18 cellular contexts compared by ENCODE assay signal in the genomic region with DNA sequence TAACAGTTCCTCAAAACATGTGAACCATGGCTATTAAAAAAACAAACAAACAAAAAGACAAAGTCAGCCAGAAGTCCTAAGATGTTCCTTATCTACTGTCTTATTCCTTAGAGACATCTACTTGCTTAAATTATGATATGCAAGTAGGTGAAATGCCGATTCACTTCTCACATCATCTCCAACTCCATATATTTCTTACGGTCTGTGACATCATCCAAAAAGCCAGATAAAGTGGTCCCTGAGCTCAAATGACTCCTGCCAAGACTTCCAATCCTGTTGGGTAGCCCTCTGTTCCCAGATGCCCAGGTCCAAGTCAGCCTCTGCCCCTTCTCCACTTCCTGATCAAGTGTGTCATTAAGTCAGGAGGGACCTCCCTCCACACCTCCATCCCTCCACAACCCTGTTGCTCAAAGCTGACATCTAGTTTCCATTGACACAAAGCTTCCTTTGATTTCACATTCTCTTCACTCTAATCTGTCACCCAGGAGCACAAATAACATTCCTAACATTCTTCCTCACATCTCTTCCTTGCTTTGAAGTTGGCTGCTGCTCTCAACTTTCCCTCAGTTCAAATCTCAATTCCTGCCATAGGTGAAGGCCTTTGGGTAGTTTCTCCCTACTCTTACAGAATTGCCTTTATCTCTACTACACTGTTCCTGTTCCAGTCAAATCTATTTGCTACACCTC. TPM values are rescaled to one million over a fixed set of nuclear protein-coding genes. Genes with fewer than 3 reads are reported as not detected.
DNase-seq lines count a peak whose midpoint lies in the region; ATAC-seq and TF ChIP-seq lines count a peak whose summit lies in the region.
"Had no signal": no experiment of that assay in that cellular context is flagged by ENCODE, and none has a peak within 500 bp of the region (broad histone marks: within the 10 kb centered on the region; RNA-seq: fewer than 3 reads in every experiment).

No MANE protein-coding gene starts in this region.

- peaks cover 44% of the 10 kb centered on the region for H3K36me3 Mint-ChIP-seq in endothelial cell (ENCODE audit: low read depth, unreplicated experiment)

- peaks cover 17% of the 10 kb centered on the region for H3K4me1 ChIP-seq in mesodermal cell (ENCODE audit: control insufficient read depth, insufficient read depth, low read length, poor library complexity, severe bottlenecking)
- H3K4me1 ChIP-seq: parathyroid adenoma had no signal

- ATAC-seq in GM18502 (IDR thresholded peaks at IDR 0.05; ENCODE audit: poor library complexity, unreplicated experiment) (no peak), HG03460 (IDR thresholded peaks at IDR 0.05; ENCODE audit: unreplicated experiment) (no peak)
- ATAC-seq: activated naive CD8-positive, alpha-beta T cell treated with anti-CD3 and anti-CD28 coated beads, Interleukin-2, amount 50 U/mL, for 24 hours; mucosa of descending colon; Right ventricle myocardium inferior had no signal

- no peaks in the 10 kb centered on the region for H3K9me3 Mint-ChIP-seq in endothelial cell (ENCODE audit: unreplicated experiment)
- H3K9me3 Mint-ChIP-seq: activated naive CD8-positive, alpha-beta T cell treated with anti-CD3 and anti-CD28 coated beads, Interleukin-2, amount 50 U/mL, for 24 hours; T-helper 2 cell treated with Interferon-gamma antibody and Interleukin-4, amounts not matched to agents 5 μg/mL and 100 μg/mL, for 36 hours had no signal

- peaks cover 2% of the 10 kb centered on the region for H3K4me1 Mint-ChIP-seq in endothelial cell (ENCODE audit: unreplicated experiment)
- H3K4me1 Mint-ChIP-seq: activated naive CD8-positive, alpha-beta T cell treated with anti-CD3 and anti-CD28 coated beads, Interleukin-2, amount 50 U/mL, for 24 hours had no signal

- TF ChIP-seq CTCF in endothelial cell (IDR thresholded peaks at IDR 0.05; ENCODE audit: unreplicated experiment) = no peak

- no peak overlapping the region for H3K4me3 Mint-ChIP-seq in endothelial cell (ENCODE audit: unreplicated experiment)
- H3K4me3 Mint-ChIP-seq: activated naive CD8-positive, alpha-beta T cell treated with anti-CD3 and anti-CD28 coated beads, Interleukin-2, amount 50 U/mL, for 24 hours; T-helper 2 cell treated with Interferon-gamma antibody and Interleukin-4, amounts not matched to agents 5 μg/mL and 100 μg/mL, for 36 hours had no signal

- no peak overlapping the region for H3K4me3 ChIP-seq in mesodermal cell (ENCODE audit: extremely low read depth, insufficient read depth, low read length, poor library complexity, severe bottlenecking)
- H3K4me3 ChIP-seq: mucosa of descending colon had no signal

- H3K27me3 Mint-ChIP-seq in endothelial cell (ENCODE audit: unreplicated experiment) = no peaks in the 10 kb centered on the region
- H3K27me3 Mint-ChIP-seq: activated naive CD8-positive, alpha-beta T cell treated with anti-CD3 and anti-CD28 coated beads, Interleukin-2, amount 50 U/mL, for 24 hours had no signal

- DNase-seq in Caki2 (ENCODE audit: low read depth) (peak; percentile 52), NCI-H226 (peak; percentile 61), endothelial cell (ENCODE audit: low spot score) (no peak), C1 segment of cervical spinal cord (lab: John Stamatoyannopoulos, UW) (no peak)
- DNase-seq in stimulated activated CD4-positive, alpha-beta T cell treated with anti-CD3 and anti-CD28 coated beads, Interleukin-15, amount 100 ng/mL, for 24 hours = no peak
- DNase-seq: activated CD4-positive, alpha-beta T cell treated with anti-CD3 and anti-CD28 coated beads for 48 hours; activated naive CD8-positive, alpha-beta T cell treated with anti-CD3 and anti-CD28 coated beads, Interleukin-2, amount 50 U/mL, for 24 hours; activated T-cell treated with anti-CD3 and anti-CD28 coated beads, Interleukin-2, amount 50 U/mL, for 1 hour; DMS53; KBM-7; mucosa of descending colon; NCI-H526 had no signal

- H3K36me3 ChIP-seq in mesodermal cell (ENCODE audit: control insufficient read depth, insufficient read depth, low read length) = peaks cover 5% of the 10 kb centered on the region

- H3K27ac Mint-ChIP-seq in endothelial cell (ENCODE audit: unreplicated experiment) = peak overlapping the region; percentile 10
- H3K27ac Mint-ChIP-seq: activated naive CD8-positive, alpha-beta T cell treated with anti-CD3 and anti-CD28 coated beads, Interleukin-2, amount 50 U/mL, for 24 hours; T-helper 2 cell treated with Interferon-gamma antibody and Interleukin-4, amounts not matched to agents 5 μg/mL and 100 μg/mL, for 36 hours had no signal

- peaks cover 4% of the 10 kb centered on the region for H3K9me3 ChIP-seq in mesodermal cell (ENCODE audit: control insufficient read depth, low read length)
- H3K9me3 ChIP-seq: mucosa of descending colon had no signal

- peak overlapping the region; percentile 39 for H3K27ac ChIP-seq in mesodermal cell (ENCODE audit: low read depth, low read length, severe bottlenecking)
- H3K27ac ChIP-seq: parathyroid adenoma had no signal

- in situ Hi-C loops in Caki2 (cut with HindIII; ENCODE audit: low pct_unique_long_range_greater_than_20kb, low sequenced_read_pairs) = no loop called here

- WGBS in mesodermal cell (ENCODE audit: insufficient coverage in 2 of 2), 2 experiments = 88% methylated on average over 1 of the region's 2 CpGs; no CpG with 5 or more reads in 1 of the 2 experiments

RNA-seq across cellular contexts. Expression of a gene that starts 56.1 kb away (rescaled TPM):
- 14.8 and 16.9 TPM in 2 replicates for total RNA-seq in Caki2 (2014; rRNA removed; shearing (Covaris generic); ENCODE audit: low replicate concordance)
- 125 TPM for total RNA-seq in endothelial cell (ENCODE audit: unreplicated experiment)
- 168 TPM for polyA plus RNA-seq in mesodermal cell (2013, experiment 1 of 2)
- 163 TPM for polyA plus RNA-seq in mesodermal cell (2013, experiment 2 of 2)

Comparison
In these comparisons a context has a peak if more than half of its experiments do, and no peak if none do; other contexts are left out.
1. DNase-seq: peak in Caki2 (single experiment) and NCI-H226 (single experiment); none in endothelial cell (single experiment), C1 segment of cervical spinal cord (0 of 14) and stimulated activated CD4-positive, alpha-beta T cell treated with anti-CD3 and anti-CD28 coated beads, Interleukin-15, amount 100 ng/mL, for 24 hours (single experiment).